In the genomic region with DNA sequence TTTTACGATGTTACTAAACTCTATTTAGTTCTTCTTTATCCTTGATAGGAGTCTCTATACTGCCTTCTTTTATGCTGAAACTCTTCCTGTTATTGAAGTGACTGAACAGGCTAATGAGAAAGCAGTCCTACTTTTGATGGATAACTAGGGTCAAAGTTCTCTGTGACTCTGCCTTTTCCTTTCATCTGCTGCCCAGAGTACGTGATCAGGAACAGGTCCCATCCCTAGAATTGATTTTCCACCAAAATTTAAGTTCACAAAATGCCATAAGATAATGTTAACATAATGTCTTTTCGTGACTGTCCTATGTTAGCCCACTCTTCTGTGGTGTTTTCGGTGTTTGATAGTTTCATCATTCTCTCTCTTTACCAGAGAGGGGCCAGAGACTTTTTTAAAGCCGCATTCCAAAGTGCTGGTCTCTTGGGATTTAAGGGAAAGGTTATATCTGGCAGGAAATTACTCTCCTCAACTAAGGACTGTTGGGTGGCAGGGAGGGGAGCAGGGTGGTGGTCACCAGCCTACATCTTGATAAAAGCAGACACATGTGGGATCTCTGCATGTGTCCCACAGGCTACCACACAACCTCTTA, we compare ENCODE assay signal across 1 cellular context.
TF ChIP-seq lines count a peak whose summit lies in the region.

No MANE protein-coding gene starts in this region.

TF ChIP-seq in HepG2, 621 proteins besides CTCF, POLR2A, EP300 and RAD21 (continued from another document and continues in another):
- TF ChIP-seq, protein P1, sequence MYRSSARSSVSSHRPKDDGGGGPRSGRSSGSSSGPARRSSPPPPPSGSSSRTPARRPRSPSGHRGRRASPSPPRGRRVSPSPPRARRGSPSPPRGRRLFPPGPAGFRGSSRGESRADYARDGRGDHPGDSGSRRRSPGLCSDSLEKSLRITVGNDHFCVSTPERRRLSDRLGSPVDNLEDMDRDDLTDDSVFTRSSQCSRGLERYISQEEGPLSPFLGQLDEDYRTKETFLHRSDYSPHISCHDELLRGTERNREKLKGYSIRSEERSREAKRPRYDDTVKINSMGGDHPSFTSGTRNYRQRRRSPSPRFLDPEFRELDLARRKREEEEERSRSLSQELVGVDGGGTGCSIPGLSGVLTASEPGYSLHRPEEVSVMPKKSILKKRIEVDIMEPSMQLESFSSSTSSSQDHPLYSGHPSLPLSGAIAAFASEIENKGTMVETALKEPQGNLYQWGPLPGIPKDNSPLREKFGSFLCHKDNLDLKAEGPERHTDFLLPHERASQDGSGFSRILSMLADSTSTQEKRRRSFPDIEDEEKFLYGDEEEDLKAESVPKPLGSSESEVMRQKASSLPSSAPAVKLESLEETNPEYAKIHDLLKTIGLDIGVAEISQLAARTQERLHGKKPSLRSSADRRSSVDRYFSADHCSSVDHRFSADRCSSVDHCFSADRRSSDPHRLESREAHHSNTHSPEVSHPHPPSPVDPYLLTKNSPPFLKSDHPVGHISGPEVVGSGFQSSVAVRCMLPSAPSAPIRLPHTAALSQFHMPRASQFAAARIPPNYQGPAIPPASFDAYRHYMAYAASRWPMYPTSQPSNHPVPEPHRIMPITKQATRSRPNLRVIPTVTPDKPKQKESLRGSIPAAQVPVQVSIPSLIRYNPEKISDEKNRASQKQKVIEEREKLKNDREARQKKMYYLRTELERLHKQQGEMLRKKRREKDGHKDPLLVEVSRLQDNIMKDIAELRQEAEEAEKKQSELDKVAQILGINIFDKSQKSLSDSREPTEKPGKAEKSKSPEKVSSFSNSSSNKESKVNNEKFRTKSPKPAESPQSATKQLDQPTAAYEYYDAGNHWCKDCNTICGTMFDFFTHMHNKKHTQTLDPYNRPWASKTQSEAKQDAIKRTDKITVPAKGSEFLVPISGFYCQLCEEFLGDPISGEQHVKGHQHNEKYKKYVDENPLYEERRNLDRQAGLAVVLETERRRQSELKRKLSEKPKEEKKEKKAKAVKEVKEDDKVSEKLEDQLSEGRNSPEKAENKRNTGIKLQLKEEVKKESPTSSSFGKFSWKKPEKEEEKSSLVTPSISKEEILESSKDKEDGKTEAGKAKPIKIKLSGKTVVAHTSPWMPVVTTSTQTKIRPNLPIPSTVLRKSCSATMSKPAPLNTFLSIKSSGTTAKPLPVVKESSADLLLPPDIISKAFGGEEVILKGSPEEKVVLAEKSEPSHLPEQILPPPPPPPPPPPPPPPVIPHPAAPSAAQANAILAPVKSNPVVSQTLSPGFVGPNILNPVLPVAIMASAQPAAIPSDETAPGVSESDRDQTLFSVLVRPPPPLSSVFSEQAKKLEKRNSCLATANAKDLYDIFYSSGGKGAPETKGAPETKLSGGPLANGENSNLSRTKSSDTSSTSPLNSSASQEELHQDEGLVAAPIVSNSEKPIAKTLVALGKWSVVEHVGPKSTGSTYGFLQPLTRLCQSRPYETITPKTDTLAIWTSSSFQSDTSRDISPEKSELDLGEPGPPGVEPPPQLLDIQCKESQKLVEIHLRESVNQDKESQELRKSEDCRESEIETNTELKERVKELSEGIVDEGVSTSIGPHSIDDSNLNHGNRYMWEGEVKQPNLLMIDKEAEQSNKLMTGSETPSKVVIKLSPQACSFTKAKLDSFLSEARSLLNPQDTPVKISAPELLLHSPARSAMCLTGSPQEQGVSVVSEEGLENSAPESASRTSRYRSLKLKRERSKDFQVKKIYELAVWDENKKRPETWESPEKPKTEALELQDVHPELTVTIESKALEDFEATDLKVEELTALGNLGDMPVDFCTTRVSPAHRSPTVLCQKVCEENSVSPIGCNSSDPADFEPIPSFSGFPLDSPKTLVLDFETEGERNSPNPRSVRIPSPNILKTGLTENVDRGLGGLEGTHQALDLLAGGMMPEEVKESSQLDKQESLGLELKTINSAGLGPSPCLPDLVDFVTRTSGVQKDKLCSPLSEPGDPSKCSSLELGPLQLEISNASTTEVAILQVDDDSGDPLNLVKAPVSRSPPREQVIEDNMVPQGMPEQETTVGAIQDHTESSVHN (CRISPR knock-in tag; IDR thresholded peaks at IDR 0.05) = no peak
- TF ChIP-seq ZSCAN25 (CRISPR knock-in tag; IDR thresholded peaks at IDR 0.05) = no peak
- TF ChIP-seq, protein P2, sequence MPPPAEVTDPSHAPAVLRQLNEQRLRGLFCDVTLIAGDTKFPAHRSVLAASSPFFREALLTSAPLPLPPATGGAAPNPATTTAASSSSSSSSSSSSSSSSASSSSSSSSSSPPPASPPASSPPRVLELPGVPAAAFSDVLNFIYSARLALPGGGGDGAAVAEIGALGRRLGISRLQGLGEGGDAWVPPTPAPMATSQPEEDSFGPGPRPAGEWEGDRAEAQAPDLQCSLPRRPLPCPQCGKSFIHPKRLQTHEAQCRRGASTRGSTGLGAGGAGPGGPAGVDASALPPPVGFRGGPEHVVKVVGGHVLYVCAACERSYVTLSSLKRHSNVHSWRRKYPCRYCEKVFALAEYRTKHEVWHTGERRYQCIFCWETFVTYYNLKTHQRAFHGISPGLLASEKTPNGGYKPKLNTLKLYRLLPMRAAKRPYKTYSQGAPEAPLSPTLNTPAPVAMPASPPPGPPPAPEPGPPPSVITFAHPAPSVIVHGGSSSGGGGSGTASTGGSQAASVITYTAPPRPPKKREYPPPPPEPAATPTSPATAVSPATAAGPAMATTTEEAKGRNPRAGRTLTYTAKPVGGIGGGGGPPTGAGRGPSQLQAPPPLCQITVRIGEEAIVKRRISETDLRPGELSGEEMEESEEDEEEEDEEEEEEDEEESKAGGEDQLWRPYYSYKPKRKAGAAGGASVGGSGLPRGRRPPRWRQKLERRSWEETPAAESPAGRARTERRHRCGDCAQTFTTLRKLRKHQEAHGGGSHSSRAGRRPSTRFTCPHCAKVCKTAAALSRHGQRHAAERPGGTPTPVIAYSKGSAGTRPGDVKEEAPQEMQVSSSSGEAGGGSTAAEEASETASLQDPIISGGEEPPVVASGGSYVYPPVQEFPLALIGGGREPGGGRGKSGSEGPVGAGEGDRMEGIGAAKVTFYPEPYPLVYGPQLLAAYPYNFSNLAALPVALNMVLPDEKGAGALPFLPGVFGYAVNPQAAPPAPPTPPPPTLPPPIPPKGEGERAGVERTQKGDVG (CRISPR knock-in tag; IDR thresholded peaks at IDR 0.05; ENCODE audit: borderline replicate concordance) = no peak
- TF ChIP-seq ZNF335 (CRISPR knock-in tag; IDR thresholded peaks at IDR 0.05) = 0 out of 2 replicates have a peak, but pooled peaks have one; percentile 28
- no peak for TF ChIP-seq CC2D1A (CRISPR knock-in tag; IDR thresholded peaks at IDR 0.05)
- no peak for TF ChIP-seq MATR3 (CRISPR knock-in tag; IDR thresholded peaks at IDR 0.05)
- TF ChIP-seq ZFP37 (CRISPR knock-in tag; IDR thresholded peaks at IDR 0.05; ENCODE audit: borderline replicate concordance) = no peak
- TF ChIP-seq, protein P3, sequence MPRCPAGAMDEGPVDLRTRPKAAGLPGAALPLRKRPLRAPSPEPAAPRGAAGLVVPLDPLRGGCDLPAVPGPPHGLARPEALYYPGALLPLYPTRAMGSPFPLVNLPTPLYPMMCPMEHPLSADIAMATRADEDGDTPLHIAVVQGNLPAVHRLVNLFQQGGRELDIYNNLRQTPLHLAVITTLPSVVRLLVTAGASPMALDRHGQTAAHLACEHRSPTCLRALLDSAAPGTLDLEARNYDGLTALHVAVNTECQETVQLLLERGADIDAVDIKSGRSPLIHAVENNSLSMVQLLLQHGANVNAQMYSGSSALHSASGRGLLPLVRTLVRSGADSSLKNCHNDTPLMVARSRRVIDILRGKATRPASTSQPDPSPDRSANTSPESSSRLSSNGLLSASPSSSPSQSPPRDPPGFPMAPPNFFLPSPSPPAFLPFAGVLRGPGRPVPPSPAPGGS (CRISPR knock-in tag; IDR thresholded peaks at IDR 0.05) = no peak
- TF ChIP-seq YEATS2 (CRISPR knock-in tag; IDR thresholded peaks at IDR 0.05; ENCODE audit: borderline replicate concordance) = peak; percentile 39; the same call in 1 of the 2 replicates
- TF ChIP-seq HNRNPK (IDR thresholded peaks at IDR 0.05; ENCODE audit: low read depth, low read length, poor library complexity, severe bottlenecking) = no peak
- TF ChIP-seq, protein P4, sequence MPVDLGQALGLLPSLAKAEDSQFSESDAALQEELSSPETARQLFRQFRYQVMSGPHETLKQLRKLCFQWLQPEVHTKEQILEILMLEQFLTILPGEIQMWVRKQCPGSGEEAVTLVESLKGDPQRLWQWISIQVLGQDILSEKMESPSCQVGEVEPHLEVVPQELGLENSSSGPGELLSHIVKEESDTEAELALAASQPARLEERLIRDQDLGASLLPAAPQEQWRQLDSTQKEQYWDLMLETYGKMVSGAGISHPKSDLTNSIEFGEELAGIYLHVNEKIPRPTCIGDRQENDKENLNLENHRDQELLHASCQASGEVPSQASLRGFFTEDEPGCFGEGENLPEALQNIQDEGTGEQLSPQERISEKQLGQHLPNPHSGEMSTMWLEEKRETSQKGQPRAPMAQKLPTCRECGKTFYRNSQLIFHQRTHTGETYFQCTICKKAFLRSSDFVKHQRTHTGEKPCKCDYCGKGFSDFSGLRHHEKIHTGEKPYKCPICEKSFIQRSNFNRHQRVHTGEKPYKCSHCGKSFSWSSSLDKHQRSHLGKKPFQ (CRISPR knock-in tag; IDR thresholded peaks at IDR 0.05; ENCODE audit: insufficient replicate concordance) = no peak
- TF ChIP-seq, protein P5, sequence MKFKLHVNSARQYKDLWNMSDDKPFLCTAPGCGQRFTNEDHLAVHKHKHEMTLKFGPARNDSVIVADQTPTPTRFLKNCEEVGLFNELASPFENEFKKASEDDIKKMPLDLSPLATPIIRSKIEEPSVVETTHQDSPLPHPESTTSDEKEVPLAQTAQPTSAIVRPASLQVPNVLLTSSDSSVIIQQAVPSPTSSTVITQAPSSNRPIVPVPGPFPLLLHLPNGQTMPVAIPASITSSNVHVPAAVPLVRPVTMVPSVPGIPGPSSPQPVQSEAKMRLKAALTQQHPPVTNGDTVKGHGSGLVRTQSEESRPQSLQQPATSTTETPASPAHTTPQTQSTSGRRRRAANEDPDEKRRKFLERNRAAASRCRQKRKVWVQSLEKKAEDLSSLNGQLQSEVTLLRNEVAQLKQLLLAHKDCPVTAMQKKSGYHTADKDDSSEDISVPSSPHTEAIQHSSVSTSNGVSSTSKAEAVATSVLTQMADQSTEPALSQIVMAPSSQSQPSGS (CRISPR knock-in tag; IDR thresholded peaks at IDR 0.05) = peak; percentile 47; the same call in 1 of the 2 replicates
- no peak for TF ChIP-seq CEBPB (IDR thresholded peaks at IDR 0.05; ENCODE audit: borderline replicate concordance, low read depth, low read length)
- peak; percentile 63 for TF ChIP-seq FOXA3 (CRISPR knock-in tag; IDR thresholded peaks at IDR 0.05)
- TF ChIP-seq, protein P6, sequence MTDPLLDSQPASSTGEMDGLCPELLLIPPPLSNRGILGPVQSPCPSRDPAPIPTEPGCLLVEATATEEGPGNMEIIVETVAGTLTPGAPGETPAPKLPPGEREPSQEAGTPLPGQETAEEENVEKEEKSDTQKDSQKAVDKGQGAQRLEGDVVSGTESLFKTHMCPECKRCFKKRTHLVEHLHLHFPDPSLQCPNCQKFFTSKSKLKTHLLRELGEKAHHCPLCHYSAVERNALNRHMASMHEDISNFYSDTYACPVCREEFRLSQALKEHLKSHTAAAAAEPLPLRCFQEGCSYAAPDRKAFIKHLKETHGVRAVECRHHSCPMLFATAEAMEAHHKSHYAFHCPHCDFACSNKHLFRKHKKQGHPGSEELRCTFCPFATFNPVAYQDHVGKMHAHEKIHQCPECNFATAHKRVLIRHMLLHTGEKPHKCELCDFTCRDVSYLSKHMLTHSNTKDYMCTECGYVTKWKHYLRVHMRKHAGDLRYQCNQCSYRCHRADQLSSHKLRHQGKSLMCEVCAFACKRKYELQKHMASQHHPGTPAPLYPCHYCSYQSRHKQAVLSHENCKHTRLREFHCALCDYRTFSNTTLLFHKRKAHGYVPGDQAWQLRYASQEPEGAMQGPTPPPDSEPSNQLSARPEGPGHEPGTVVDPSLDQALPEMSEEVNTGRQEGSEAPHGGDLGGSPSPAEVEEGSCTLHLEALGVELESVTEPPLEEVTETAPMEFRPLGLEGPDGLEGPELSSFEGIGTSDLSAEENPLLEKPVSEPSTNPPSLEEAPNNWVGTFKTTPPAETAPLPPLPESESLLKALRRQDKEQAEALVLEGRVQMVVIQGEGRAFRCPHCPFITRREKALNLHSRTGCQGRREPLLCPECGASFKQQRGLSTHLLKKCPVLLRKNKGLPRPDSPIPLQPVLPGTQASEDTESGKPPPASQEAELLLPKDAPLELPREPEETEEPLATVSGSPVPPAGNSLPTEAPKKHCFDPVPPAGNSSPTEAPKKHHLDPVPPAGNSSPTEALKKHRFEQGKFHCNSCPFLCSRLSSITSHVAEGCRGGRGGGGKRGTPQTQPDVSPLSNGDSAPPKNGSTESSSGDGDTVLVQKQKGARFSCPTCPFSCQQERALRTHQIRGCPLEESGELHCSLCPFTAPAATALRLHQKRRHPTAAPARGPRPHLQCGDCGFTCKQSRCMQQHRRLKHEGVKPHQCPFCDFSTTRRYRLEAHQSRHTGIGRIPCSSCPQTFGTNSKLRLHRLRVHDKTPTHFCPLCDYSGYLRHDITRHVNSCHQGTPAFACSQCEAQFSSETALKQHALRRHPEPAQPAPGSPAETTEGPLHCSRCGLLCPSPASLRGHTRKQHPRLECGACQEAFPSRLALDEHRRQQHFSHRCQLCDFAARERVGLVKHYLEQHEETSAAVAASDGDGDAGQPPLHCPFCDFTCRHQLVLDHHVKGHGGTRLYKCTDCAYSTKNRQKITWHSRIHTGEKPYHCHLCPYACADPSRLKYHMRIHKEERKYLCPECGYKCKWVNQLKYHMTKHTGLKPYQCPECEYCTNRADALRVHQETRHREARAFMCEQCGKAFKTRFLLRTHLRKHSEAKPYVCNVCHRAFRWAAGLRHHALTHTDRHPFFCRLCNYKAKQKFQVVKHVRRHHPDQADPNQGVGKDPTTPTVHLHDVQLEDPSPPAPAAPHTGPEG (CRISPR knock-in tag; IDR thresholded peaks at IDR 0.05) = no peak
- TF ChIP-seq, protein P7, sequence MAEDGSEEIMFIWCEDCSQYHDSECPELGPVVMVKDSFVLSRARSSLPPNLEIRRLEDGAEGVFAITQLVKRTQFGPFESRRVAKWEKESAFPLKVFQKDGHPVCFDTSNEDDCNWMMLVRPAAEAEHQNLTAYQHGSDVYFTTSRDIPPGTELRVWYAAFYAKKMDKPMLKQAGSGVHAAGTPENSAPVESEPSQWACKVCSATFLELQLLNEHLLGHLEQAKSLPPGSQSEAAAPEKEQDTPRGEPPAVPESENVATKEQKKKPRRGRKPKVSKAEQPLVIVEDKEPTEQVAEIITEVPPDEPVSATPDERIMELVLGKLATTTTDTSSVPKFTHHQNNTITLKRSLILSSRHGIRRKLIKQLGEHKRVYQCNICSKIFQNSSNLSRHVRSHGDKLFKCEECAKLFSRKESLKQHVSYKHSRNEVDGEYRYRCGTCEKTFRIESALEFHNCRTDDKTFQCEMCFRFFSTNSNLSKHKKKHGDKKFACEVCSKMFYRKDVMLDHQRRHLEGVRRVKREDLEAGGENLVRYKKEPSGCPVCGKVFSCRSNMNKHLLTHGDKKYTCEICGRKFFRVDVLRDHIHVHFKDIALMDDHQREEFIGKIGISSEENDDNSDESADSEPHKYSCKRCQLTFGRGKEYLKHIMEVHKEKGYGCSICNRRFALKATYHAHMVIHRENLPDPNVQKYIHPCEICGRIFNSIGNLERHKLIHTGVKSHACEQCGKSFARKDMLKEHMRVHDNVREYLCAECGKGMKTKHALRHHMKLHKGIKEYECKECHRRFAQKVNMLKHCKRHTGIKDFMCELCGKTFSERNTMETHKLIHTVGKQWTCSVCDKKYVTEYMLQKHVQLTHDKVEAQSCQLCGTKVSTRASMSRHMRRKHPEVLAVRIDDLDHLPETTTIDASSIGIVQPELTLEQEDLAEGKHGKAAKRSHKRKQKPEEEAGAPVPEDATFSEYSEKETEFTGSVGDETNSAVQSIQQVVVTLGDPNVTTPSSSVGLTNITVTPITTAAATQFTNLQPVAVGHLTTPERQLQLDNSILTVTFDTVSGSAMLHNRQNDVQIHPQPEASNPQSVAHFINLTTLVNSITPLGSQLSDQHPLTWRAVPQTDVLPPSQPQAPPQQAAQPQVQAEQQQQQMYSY (CRISPR knock-in tag; IDR thresholded peaks at IDR 0.05) = no peak
- peak; percentile 71; the same call in 1 of the 2 replicates for TF ChIP-seq HMG20A (CRISPR knock-in tag; IDR thresholded peaks at IDR 0.05; ENCODE audit: borderline replicate concordance)
- TF ChIP-seq ZNF75D (CRISPR knock-in tag; IDR thresholded peaks at IDR 0.05; ENCODE audit: borderline replicate concordance) = no peak
